ENCODE assay signal across 8 cellular contexts in genomic region chr20:43191946-43192847, GRCh38. TPM values are rescaled to one million over a fixed set of nuclear protein-coding genes. Genes with fewer than 3 reads are reported as not detected.
DNase-seq lines count a peak whose midpoint lies in the region; ATAC-seq and TF ChIP-seq lines count a peak whose summit lies in the region.

No MANE protein-coding gene starts in this region.

- peak; percentile 46 for DNase-seq in Ammon's horn (ENCODE audit: low spot score)
- DNase-seq in HCT116 (ENCODE audit: low read depth, low spot score) = no peak
- DNase-seq in hypothalamus (lab: John Stamatoyannopoulos, UW) = peak in 30 of 51 donors; percentile 5 to 50 (median 24)
- no peak for DNase-seq in Peyer's patch
- DNase-seq in SHP77 (lab: John Stamatoyannopoulos, UW) = no peak
- DNase-seq in H4 (ENCODE audit: low spot score) = no peak

- H3K9me3 ChIP-seq in HCT116 (ENCODE audit: control insufficient read depth in 1 of 2, insufficient read depth in 1 of 2, low read depth in 1 of 2, low read length in 2 of 2) (no peaks in the 10 kb centered on the region), Peyer's patch (no peaks in the 10 kb centered on the region)

- no TSS peak for BruUV-seq in HCT116 (replicated peaks; lab: Mats Ljungman, UMichigan)

- TF ChIP-seq POLR2A in HCT116 (IDR thresholded peaks at IDR 0.05; ENCODE audit: borderline replicate concordance, extremely low read depth, insufficient read depth, insufficient read length) = no peak
- no peak for TF ChIP-seq POLR2A in Peyer's patch (IDR thresholded peaks at IDR 0.05)

- no peaks in the 10 kb centered on the region for H3K79me2 ChIP-seq in HCT116 (ENCODE audit: insufficient read depth, low read length)

- intact Hi-C loops in HCT116 (cut with micrococcal nuclease) = loop anchor here (1.0 to 5.0 kb wide), 2 partner anchors 215 to 1454 kb away; no protein-coding TSS in a partner anchor

- no peak overlapping the region for H2AFZ ChIP-seq in HCT116 (ENCODE audit: low read depth, low read length, poor library complexity, severe bottlenecking)

- RAD21 ChIA-PET in HCT116 (lab: Charles Lee; ENCODE audit: low non-redundant PET in 1 of 2, low total read pairs in 2 of 2, uncharacterized antibody in 2 of 2, unreplicated experiment in 2 of 2) = no interaction called here

- no peaks in the 10 kb centered on the region for H3K36me3 ChIP-seq in HCT116 (ENCODE audit: control insufficient read depth in 1 of 2, insufficient read depth in 2 of 2, low read length in 2 of 2)
- H3K36me3 ChIP-seq in Peyer's patch = no peaks in the 10 kb centered on the region

- peak; percentile 34 for TF ChIP-seq RAD21 in HCT116 (IDR thresholded peaks at IDR 0.05; ENCODE audit: low read depth)

- H3K27ac ChIP-seq in HCT116 (ENCODE audit: low read depth, low read length) (no peak overlapping the region), Peyer's patch (no peak overlapping the region)

- no peak overlapping the region for H3K4me2 ChIP-seq in HCT116 (ENCODE audit: low read length)

- POLR2A ChIA-PET in HCT116 (lab: Charles Lee) = no interaction called here

- H3K9me2 ChIP-seq in HCT116 (ENCODE audit: insufficient read depth) = no peaks in the 10 kb centered on the region

- H3K4me3 ChIP-seq in HCT116 (replicated peaks in 1 of 2; ENCODE audit: low read depth in 1 of 2, low read length in 2 of 2) (no peak overlapping the region), Peyer's patch (no peak overlapping the region)

- H3K27me3 ChIP-seq in HCT116 (ENCODE audit: insufficient read depth, low read length) = no peaks in the 10 kb centered on the region
- peaks cover 0 to 12% of the 10 kb centered on the region in 2 donors for H3K27me3 ChIP-seq in Peyer's patch

- CTCF ChIA-PET in HCT116 (lab: Charles Lee) = interaction anchor here (0.6 to 1.1 kb wide), 2 partner anchors 217 to 1494 kb away, joined by 3 read pairs; no protein-coding TSS in a partner anchor

- no peak overlapping the region for H3K9ac ChIP-seq in HCT116 (ENCODE audit: low read length)

- TF ChIP-seq CTCF in HCT116 (IDR thresholded peaks at IDR 0.05 in 2 of 3, conservative IDR thresholded peaks at IDR 0.05 in 1 of 3; ENCODE audit: borderline replicate concordance in 1 of 3, insufficient read depth in 1 of 3, low read depth in 2 of 3, low read length in 2 of 3) (peak; percentile 27 to 71 (median 64); a peak in 4 of 6 replicates), Peyer's patch (IDR thresholded peaks at IDR 0.05) (peak in 3 of 6 experiments; percentile 3 to 14 (median 10))

- no peaks in the 10 kb centered on the region for H4K20me1 ChIP-seq in HCT116 (ENCODE audit: insufficient read depth)

- H3K4me1 ChIP-seq in HCT116 (ENCODE audit: control insufficient read depth in 1 of 2, insufficient read depth in 2 of 2, low read length in 2 of 2) = no peaks in the 10 kb centered on the region
- peaks cover 0 to 13% (median 0%) of the 10 kb centered on the region in 4 donors for H3K4me1 ChIP-seq in Peyer's patch

- ATAC-seq in HCT116 (peak; percentile 87), SK-N-SH treated with all-trans-retinoic acid at 6 μM for 48 hours (peak; percentile 71), HG03175 (IDR thresholded peaks at IDR 0.05; ENCODE audit: unreplicated experiment) (no peak)

TF ChIP-seq in HCT116, 20 proteins besides CTCF, POLR2A, EP300 and RAD21 (continues in another document):
- TF ChIP-seq FOSL1 (IDR thresholded peaks at IDR 0.05; ENCODE audit: low read depth) = no peak
- no peak for TF ChIP-seq ELF1 (IDR thresholded peaks at IDR 0.05; ENCODE audit: borderline replicate concordance, low read depth)
- TF ChIP-seq TCF7L2 (IDR thresholded peaks at IDR 0.05; ENCODE audit: borderline replicate concordance, extremely low read depth, insufficient read depth, insufficient read length) = no peak
- TF ChIP-seq ZBTB33 (IDR thresholded peaks at IDR 0.05; ENCODE audit: extremely low read depth, insufficient replicate concordance, low read length) = no peak
- no peak for TF ChIP-seq CEBPB (IDR thresholded peaks at IDR 0.05; ENCODE audit: low read depth)

TF ChIP-seq in SK-N-SH treated with all-trans-retinoic acid at 6 μM for 48 hours, 23 proteins besides CTCF, POLR2A, EP300 and RAD21:
- no peak for TF ChIP-seq OSR1 (CRISPR knock-in tag; IDR thresholded peaks at IDR 0.05)
TF ChIP-seq in SK-N-SH treated with all-trans-retinoic acid at 6 μM for 48 hours: peak in this region for 0.

RNA-seq across cellular contexts. Expression of gene PTPRT, which starts 2.5 kb away (rescaled TPM):
- total RNA-seq in HCT116 (2021; ENCODE audit: unreplicated experiment) = not detected
- not detected in 2 replicates for polyA plus RNA-seq in HCT116 (2012)
- total RNA-seq in Peyer's patch = 1 to 10 TPM in 2 of 4 donors, under 1 TPM in 2; 0.67 to 2.5 (median 1.0) TPM
- total RNA-seq in H4 (2014; rRNA removed; shearing (Covaris generic)) = not detected in 2 replicates

Comparison
In these comparisons a context has a peak if more than half of its experiments do, and no peak if none do; other contexts are left out.
1. DNase-seq: peak in Ammon's horn (single experiment) and hypothalamus (30 of 51); none in HCT116 (single experiment), Peyer's patch (0 of 3), SHP77 (0 of 2) and H4 (single experiment).